8 cellular contexts compared by ENCODE assay signal in the genomic region with DNA sequence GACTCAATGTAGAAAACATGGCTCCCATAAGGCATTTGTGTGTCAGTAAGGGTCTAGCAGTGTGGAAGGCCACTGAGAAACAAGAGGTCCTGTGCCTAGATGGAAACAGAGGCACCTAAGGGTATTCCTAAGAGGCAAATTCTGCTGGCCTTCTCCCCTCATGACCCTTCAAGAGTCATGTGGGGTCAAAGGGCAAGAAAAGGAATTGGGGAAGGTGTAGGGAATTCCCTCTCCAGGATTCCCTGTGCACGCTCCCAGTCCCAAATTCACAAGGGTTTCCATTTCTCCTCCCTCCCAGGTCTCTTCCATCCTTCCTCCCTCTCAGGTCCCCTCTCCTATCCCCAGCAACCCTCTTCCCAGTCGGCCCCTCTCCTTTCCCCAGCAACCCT. TPM values are rescaled to one million over a fixed set of nuclear protein-coding genes. Genes with fewer than 3 reads are reported as not detected.
DNase-seq lines count a peak whose midpoint lies in the region; ATAC-seq, FAIRE-seq and TF ChIP-seq lines count a peak whose summit lies in the region.

No MANE protein-coding gene starts in this region.

- TF ChIP-seq CTCF in ascending aorta (IDR thresholded peaks at IDR 0.05) (no peak), HepG2 (CRISPR knock-in tag; IDR thresholded peaks at IDR 0.05) (no peak), thoracic aorta (IDR thresholded peaks at IDR 0.05) (no peak)

- no peak for DNase-seq in activated CD4-positive, alpha-beta T cell treated with anti-CD3 and anti-CD28 coated beads, Interleukin-2, amount 10 ng/mL, durations not matched to agents 24 days and 14 days
- DNase-seq in activated CD4-positive, alpha-beta T cell treated with anti-CD3 and anti-CD28 coated beads for 4 hours: no peak
- no peak for DNase-seq in ascending aorta (ENCODE audit: low spot score in 2 of 2)
- no peak for DNase-seq in HepG2 (ENCODE audit: low spot score)
- DNase-seq in thoracic aorta (ENCODE audit: low spot score): no peak
- DNase-seq in occipital lobe (lab: John Stamatoyannopoulos, UW): no peak

- intact Hi-C loops in activated CD4-positive, alpha-beta T cell treated with anti-CD3 and anti-CD28 coated beads, Interleukin-2, amount 10 ng/mL, durations not matched to agents 24 days and 14 days (cut with micrococcal nuclease): loop anchor here (5.0 to 10.0 kb wide), 5 partner anchors 218 to 1239 kb away; partner anchors contain the start of genes BRD2, CUTA, HSD17B8 and NELFE
- intact Hi-C loops in ascending aorta (cut with DNase I) (loop anchor here (5.0 to 10.0 kb wide), 4 partner anchors 201 to 1242 kb away; partner anchors contain the start of genes BRD2, C6orf47, CSNK2B and CUTA), HepG2 (cut with micrococcal nuclease; ENCODE audit: unreplicated experiment) (loop anchor here (5.0 kb wide), 1 partner anchor 1092 kb away; no protein-coding TSS in a partner anchor)

- TSS peak; percentile 53 for BruUV-seq in HepG2 (replicated peaks; lab: Mats Ljungman, UMichigan)

- H2AFZ ChIP-seq in HepG2 (ENCODE audit: low read length): no peak overlapping the region

- H3K36me3 ChIP-seq in ascending aorta (peaks cover 10 to 16% of the 10 kb centered on the region in 2 donors), HepG2 (replicated peaks in 1 of 2; ENCODE audit: control insufficient read depth in 1 of 2, insufficient read depth in 2 of 2, low read length in 2 of 2) (peaks cover 9 to 19% of the 10 kb centered on the region in 2 experiments; a peak in 4 of 5 replicates), thoracic aorta (peaks cover 11% of the 10 kb centered on the region)

- POLR2A ChIA-PET in HepG2 (lab: Yijun Ruan, JAX): no interaction called here

- H3K27ac ChIP-seq in ascending aorta: peak overlapping the region; percentile 87 to 92
- peak overlapping the region; percentile 55 for H3K27ac ChIP-seq in HepG2 (ENCODE audit: extremely low read length, insufficient read depth, low read length)
- H3K27ac ChIP-seq in thoracic aorta: peak overlapping the region; percentile 82 to 96

- H3K36me3 Mint-ChIP-seq in activated CD4-positive, alpha-beta T cell treated with anti-CD3 and anti-CD28 coated beads, Interleukin-2, amount 10 ng/mL, durations not matched to agents 24 days and 14 days (ENCODE audit: low read depth): peaks cover 19% of the 10 kb centered on the region

- H3K4me3 ChIP-seq in ascending aorta (peak overlapping the region; percentile 73 to 99), HepG2 (replicated peaks in 1 of 3; ENCODE audit: insufficient read depth in 1 of 3, low read depth in 2 of 3, low read length in 3 of 3) (peak overlapping the region; percentile 96 to 98 (median 98)), thoracic aorta (peak overlapping the region; percentile 98)

- H3K9me3 Mint-ChIP-seq in activated CD4-positive, alpha-beta T cell treated with anti-CD3 and anti-CD28 coated beads, Interleukin-2, amount 10 ng/mL, durations not matched to agents 24 days and 14 days: no peaks in the 10 kb centered on the region

- H3K9me3 ChIP-seq in ascending aorta (no peaks in the 10 kb centered on the region), HepG2 (ENCODE audit: low read length) (no peaks in the 10 kb centered on the region), thoracic aorta (no peaks in the 10 kb centered on the region)

- H3K79me2 ChIP-seq in HepG2 (ENCODE audit: insufficient read depth, low read length): peaks cover 53% of the 10 kb centered on the region

- peak overlapping the region; percentile 88 for H3K4me2 ChIP-seq in HepG2 (ENCODE audit: low read depth, low read length)

- peak overlapping the region; percentile 86 for H3K4me3 Mint-ChIP-seq in activated CD4-positive, alpha-beta T cell treated with anti-CD3 and anti-CD28 coated beads, Interleukin-2, amount 10 ng/mL, durations not matched to agents 24 days and 14 days

- TF ChIP-seq EP300 in HepG2 (IDR thresholded peaks at IDR 0.05; ENCODE audit: low read depth in 2 of 2, low read length in 2 of 2): no peak
- no peak for TF ChIP-seq EP300 in HepG2 (CRISPR knock-in tag; IDR thresholded peaks at IDR 0.05; ENCODE audit: borderline replicate concordance)

- no peak for FAIRE-seq in HepG2 (lab: Jason Lieb, UNC)

- CTCF ChIA-PET in HepG2 (lab: Yijun Ruan, JAX; ENCODE audit: low intra/inter-chr PET ratio, low total read pairs): no interaction called here

- TF ChIP-seq POLR2A in HepG2 (IDR thresholded peaks at IDR 0.05; ENCODE audit: insufficient read depth in 1 of 2, low read depth in 2 of 2, low read length in 2 of 2): 0 out of 4 replicates have a peak, but pooled peaks of 1 of the 2 experiments have one; percentile 5

- H3K4me1 ChIP-seq in ascending aorta: peaks cover 9 to 27% of the 10 kb centered on the region in 2 donors
- H3K4me1 ChIP-seq in HepG2 (ENCODE audit: insufficient read depth, low read length): peaks cover 60% of the 10 kb centered on the region
- peaks cover 22 to 39% of the 10 kb centered on the region in 2 donors for H3K4me1 ChIP-seq in thoracic aorta (ENCODE audit: control insufficient read depth in 1 of 2, low read depth in 2 of 2)

- H3K4me1 Mint-ChIP-seq in activated CD4-positive, alpha-beta T cell treated with anti-CD3 and anti-CD28 coated beads, Interleukin-2, amount 10 ng/mL, durations not matched to agents 24 days and 14 days: peaks cover 55% of the 10 kb centered on the region

- no peaks in the 10 kb centered on the region for H3K27me3 Mint-ChIP-seq in activated CD4-positive, alpha-beta T cell treated with anti-CD3 and anti-CD28 coated beads, Interleukin-2, amount 10 ng/mL, durations not matched to agents 24 days and 14 days

- H3K27me3 ChIP-seq in ascending aorta (no peaks in the 10 kb centered on the region), HepG2 (ENCODE audit: control insufficient read depth in 1 of 2, insufficient read depth in 2 of 2, low read length in 2 of 2) (no peaks in the 10 kb centered on the region; a peak in 1 of 5 replicates), thoracic aorta (replicated peaks; ENCODE audit: insufficient read depth) (no peaks in the 10 kb centered on the region)

- in situ Hi-C loops in HepG2 (cut with HindIII; ENCODE audit: extremely low pct_ligation_motif_present, low pct_unique_long_range_greater_than_20kb): no loop called here

- no peak for TF ChIP-seq RAD21 in HepG2 (CRISPR knock-in tag; IDR thresholded peaks at IDR 0.05)

- H4K20me1 ChIP-seq in HepG2 (ENCODE audit: insufficient read depth, low read length): no peaks in the 10 kb centered on the region

- H3K9ac ChIP-seq in HepG2 (ENCODE audit: insufficient read depth, low read depth, low read length): peak overlapping the region; percentile 92

- ATAC-seq in HepG2 (no peak), thoracic aorta (ENCODE audit: insufficient number of reproducible peaks, low FRiP score, low read depth) (no peak), HG03460 (IDR thresholded peaks at IDR 0.05; ENCODE audit: unreplicated experiment) (no peak), HG02623 (IDR thresholded peaks at IDR 0.05; ENCODE audit: unreplicated experiment) (no peak)

- 5% methylated on average over 2 of the region's 2 CpGs for WGBS in HepG2 (ENCODE audit: low lambda C conversion rate)

- H3K27ac Mint-ChIP-seq in activated CD4-positive, alpha-beta T cell treated with anti-CD3 and anti-CD28 coated beads, Interleukin-2, amount 10 ng/mL, durations not matched to agents 24 days and 14 days: peak overlapping the region; percentile 95

RNA-seq across cellular contexts. Expression of gene AGPAT1, which starts 0.6 kb away (rescaled TPM):
- 31.4 and 32.6 TPM in 2 replicates for total RNA-seq in activated CD4-positive, alpha-beta T cell treated with anti-CD3 and anti-CD28 coated beads, Interleukin-2, amount 10 ng/mL, durations not matched to agents 24 days and 14 days
- 136 TPM for total RNA-seq in ascending aorta
- 40.4 and 51.3 TPM in 2 replicates for total RNA-seq in HepG2 (2016; rRNA removed; fragmentation: Illumina TruSeq; extraction: Trizol)
- 81.2 and 93.6 TPM in 2 replicates for total RNA-seq in HepG2 (2016; cell fraction: cytosol; rRNA removed; fragmentation: Illumina TruSeq; extraction: Trizol; ENCODE audit: low read depth)
- 33.4 and 51.4 TPM in 2 replicates for total RNA-seq in HepG2 (2016; cell fraction: insoluble cytoplasmic fraction; rRNA removed; fragmentation: Illumina TruSeq; extraction: Trizol)
- 155 and 171 TPM in 2 replicates for total RNA-seq in HepG2 (2016; cell fraction: membrane; rRNA removed; fragmentation: Illumina TruSeq; extraction: Trizol)
- total RNA-seq in HepG2 (2016; cell fraction: nucleus; rRNA removed; fragmentation: Illumina TruSeq; extraction: Trizol): 32.0 and 35.9 TPM in 2 replicates
- polyA plus RNA-seq in HepG2 (2011; rRNA removed): 139 and 164 TPM in 2 replicates
- 172 and 177 TPM in 2 replicates for polyA plus RNA-seq in HepG2 (2011; cell fraction: cytosol; rRNA removed)
- polyA plus RNA-seq in HepG2 (2011; cell fraction: nucleus; rRNA removed): 110 and 131 TPM in 2 replicates
- polyA plus RNA-seq in HepG2 (2012): 90.8 and 93.8 TPM in 2 replicates
- polyA plus RNA-seq in HepG2 (2016; cell fraction: cytosol; fragmentation: Illumina TruSeq; extraction: Trizol; ENCODE audit: low read depth): 243 and 265 TPM in 2 replicates
- 72.4 and 91.5 TPM in 2 replicates for polyA plus RNA-seq in HepG2 (2016; cell fraction: insoluble cytoplasmic fraction; fragmentation: Illumina TruSeq; extraction: Trizol; ENCODE audit: low read depth)
- polyA plus RNA-seq in HepG2 (2016; cell fraction: membrane; fragmentation: Illumina TruSeq; extraction: Trizol; ENCODE audit: low read depth): 343 and 366 TPM in 2 replicates
- 92.4 and 99.1 TPM in 2 replicates for polyA plus RNA-seq in HepG2 (2016; cell fraction: nucleus; fragmentation: Illumina TruSeq; extraction: Trizol; ENCODE audit: insufficient read depth, low read depth)
- polyA minus RNA-seq in HepG2 (2011; rRNA and poly(A)+ RNA removed; ENCODE audit: low replicate concordance): 171 and 334 TPM in 2 replicates
- 80.3 and 91.5 TPM in 2 replicates for polyA minus RNA-seq in HepG2 (2011; cell fraction: cytosol; rRNA and poly(A)+ RNA removed)
- 25.5 and 38.5 TPM in 2 replicates for polyA minus RNA-seq in HepG2 (2011; cell fraction: nucleus; rRNA and poly(A)+ RNA removed)
- 10 to 100 TPM; 43.0 to 53.1 TPM for total RNA-seq in thoracic aorta
- total RNA-seq in occipital lobe: 13.6 TPM

RNA-seq across cellular contexts. Expression of gene RNF5, which starts 2.9 kb away (rescaled TPM):
- 59.9 and 62.6 TPM in 2 replicates for total RNA-seq in activated CD4-positive, alpha-beta T cell treated with anti-CD3 and anti-CD28 coated beads, Interleukin-2, amount 10 ng/mL, durations not matched to agents 24 days and 14 days
- total RNA-seq in ascending aorta: 73.0 TPM
- total RNA-seq in HepG2 (2016; rRNA removed; fragmentation: Illumina TruSeq; extraction: Trizol): 98.0 and 107 TPM in 2 replicates
- total RNA-seq in HepG2 (2016; cell fraction: cytosol; rRNA removed; fragmentation: Illumina TruSeq; extraction: Trizol; ENCODE audit: low read depth): 51.1 and 51.5 TPM in 2 replicates
- 100 and 113 TPM in 2 replicates for total RNA-seq in HepG2 (2016; cell fraction: insoluble cytoplasmic fraction; rRNA removed; fragmentation: Illumina TruSeq; extraction: Trizol)
- 81.3 and 84.1 TPM in 2 replicates for total RNA-seq in HepG2 (2016; cell fraction: membrane; rRNA removed; fragmentation: Illumina TruSeq; extraction: Trizol)
- total RNA-seq in HepG2 (2016; cell fraction: nucleus; rRNA removed; fragmentation: Illumina TruSeq; extraction: Trizol): 38.9 and 40.1 TPM in 2 replicates
- polyA plus RNA-seq in HepG2 (2011; rRNA removed): 117 and 131 TPM in 2 replicates
- 180 and 181 TPM in 2 replicates for polyA plus RNA-seq in HepG2 (2011; cell fraction: cytosol; rRNA removed)
- 49.7 and 51.1 TPM in 2 replicates for polyA plus RNA-seq in HepG2 (2011; cell fraction: nucleus; rRNA removed)
- 124 and 133 TPM in 2 replicates for polyA plus RNA-seq in HepG2 (2012)
- 72.5 TPM in 2 replicates for polyA plus RNA-seq in HepG2 (2016; cell fraction: cytosol; fragmentation: Illumina TruSeq; extraction: Trizol; ENCODE audit: low read depth)
- polyA plus RNA-seq in HepG2 (2016; cell fraction: insoluble cytoplasmic fraction; fragmentation: Illumina TruSeq; extraction: Trizol; ENCODE audit: low read depth): 150 and 151 TPM in 2 replicates
- polyA plus RNA-seq in HepG2 (2016; cell fraction: membrane; fragmentation: Illumina TruSeq; extraction: Trizol; ENCODE audit: low read depth): 109 and 112 TPM in 2 replicates
- 75.3 and 76.6 TPM in 2 replicates for polyA plus RNA-seq in HepG2 (2016; cell fraction: nucleus; fragmentation: Illumina TruSeq; extraction: Trizol; ENCODE audit: insufficient read depth, low read depth)
- polyA minus RNA-seq in HepG2 (2011; rRNA and poly(A)+ RNA removed; ENCODE audit: low replicate concordance): 64.0 and 99.2 TPM in 2 replicates
- 36.3 and 44.2 TPM in 2 replicates for polyA minus RNA-seq in HepG2 (2011; cell fraction: cytosol; rRNA and poly(A)+ RNA removed)
- 16.9 and 18.9 TPM in 2 replicates for polyA minus RNA-seq in HepG2 (2011; cell fraction: nucleus; rRNA and poly(A)+ RNA removed)
- 10 to 100 TPM; 63.5 to 68.4 TPM for total RNA-seq in thoracic aorta
- total RNA-seq in occipital lobe: 71.7 TPM

RNA-seq across cellular contexts. Expression of gene AGER, which starts 8.7 kb away (rescaled TPM):
- 20.7 and 24.1 TPM in 2 replicates for total RNA-seq in activated CD4-positive, alpha-beta T cell treated with anti-CD3 and anti-CD28 coated beads, Interleukin-2, amount 10 ng/mL, durations not matched to agents 24 days and 14 days
- total RNA-seq in ascending aorta: 6.1 TPM
- total RNA-seq in HepG2 (2016; rRNA removed; fragmentation: Illumina TruSeq; extraction: Trizol): 0.41 and 1.9 TPM in 2 replicates
- 2.6 and 2.7 TPM in 2 replicates for total RNA-seq in HepG2 (2016; cell fraction: cytosol; rRNA removed; fragmentation: Illumina TruSeq; extraction: Trizol; ENCODE audit: low read depth)
- total RNA-seq in HepG2 (2016; cell fraction: insoluble cytoplasmic fraction; rRNA removed; fragmentation: Illumina TruSeq; extraction: Trizol): 0.62 and 1.6 TPM in 2 replicates
- total RNA-seq in HepG2 (2016; cell fraction: membrane; rRNA removed; fragmentation: Illumina TruSeq; extraction: Trizol): 1.0 and 1.2 TPM in 2 replicates
- 2.8 and 4.0 TPM in 2 replicates for total RNA-seq in HepG2 (2016; cell fraction: nucleus; rRNA removed; fragmentation: Illumina TruSeq; extraction: Trizol)
- 5.1 and 5.7 TPM in 2 replicates for polyA plus RNA-seq in HepG2 (2011; rRNA removed)
- 0.83 and 1.4 TPM in 2 replicates for polyA plus RNA-seq in HepG2 (2011; cell fraction: cytosol; rRNA removed)
- polyA plus RNA-seq in HepG2 (2011; cell fraction: nucleus; rRNA removed): 50.1 and 67.3 TPM in 2 replicates
- 8.4 and 12.5 TPM in 2 replicates for polyA plus RNA-seq in HepG2 (2012)
- 1.2 and 1.8 TPM in 2 replicates for polyA plus RNA-seq in HepG2 (2016; cell fraction: cytosol; fragmentation: Illumina TruSeq; extraction: Trizol; ENCODE audit: low read depth)
- polyA plus RNA-seq in HepG2 (2016; cell fraction: insoluble cytoplasmic fraction; fragmentation: Illumina TruSeq; extraction: Trizol; ENCODE audit: low read depth): 0.76 and 1.1 TPM in 2 replicates
- 1.5 and 1.9 TPM in 2 replicates for polyA plus RNA-seq in HepG2 (2016; cell fraction: membrane; fragmentation: Illumina TruSeq; extraction: Trizol; ENCODE audit: low read depth)
- 22.5 and 29.9 TPM in 2 replicates for polyA plus RNA-seq in HepG2 (2016; cell fraction: nucleus; fragmentation: Illumina TruSeq; extraction: Trizol; ENCODE audit: insufficient read depth, low read depth)
- 1.0 and 1.1 TPM in 2 replicates for polyA minus RNA-seq in HepG2 (2011; rRNA and poly(A)+ RNA removed; ENCODE audit: low replicate concordance)
- polyA minus RNA-seq in HepG2 (2011; cell fraction: cytosol; rRNA and poly(A)+ RNA removed): not detected in 2 replicates
- polyA minus RNA-seq in HepG2 (2011; cell fraction: nucleus; rRNA and poly(A)+ RNA removed): 5.3 and 9.2 TPM in 2 replicates
- total RNA-seq in thoracic aorta: 1 to 10 TPM; 1.8 to 3.8 TPM
- 0.78 TPM for total RNA-seq in occipital lobe

RNA-seq across cellular contexts. Expression of gene EGFL8, which starts 10.9 kb away (rescaled TPM):
- 8.6 and 9.7 TPM in 2 replicates for total RNA-seq in activated CD4-positive, alpha-beta T cell treated with anti-CD3 and anti-CD28 coated beads, Interleukin-2, amount 10 ng/mL, durations not matched to agents 24 days and 14 days
- total RNA-seq in ascending aorta (9.4 TPM), HepG2 (2016; rRNA removed; fragmentation: Illumina TruSeq; extraction: Trizol) (3.1 and 11.5 TPM in 2 replicates), thoracic aorta (10 to 100 TPM; 13.8 to 16.2 TPM), occipital lobe (7.5 TPM)
- 10.1 and 11.4 TPM in 2 replicates for total RNA-seq in HepG2 (2016; cell fraction: cytosol; rRNA removed; fragmentation: Illumina TruSeq; extraction: Trizol; ENCODE audit: low read depth)
- 2.7 and 10.8 TPM in 2 replicates for total RNA-seq in HepG2 (2016; cell fraction: insoluble cytoplasmic fraction; rRNA removed; fragmentation: Illumina TruSeq; extraction: Trizol)
- total RNA-seq in HepG2 (2016; cell fraction: membrane; rRNA removed; fragmentation: Illumina TruSeq; extraction: Trizol): 8.3 and 8.6 TPM in 2 replicates
- 10.1 and 19.2 TPM in 2 replicates for total RNA-seq in HepG2 (2016; cell fraction: nucleus; rRNA removed; fragmentation: Illumina TruSeq; extraction: Trizol)
- polyA plus RNA-seq in HepG2 (2011; rRNA removed): 10.0 and 11.5 TPM in 2 replicates
- 2.6 and 4.0 TPM in 2 replicates for polyA plus RNA-seq in HepG2 (2011; cell fraction: cytosol; rRNA removed)
- polyA plus RNA-seq in HepG2 (2011; cell fraction: nucleus; rRNA removed): 57.8 and 67.9 TPM in 2 replicates
- polyA plus RNA-seq in HepG2 (2012): 6.6 and 13.6 TPM in 2 replicates
- 13.9 and 14.0 TPM in 2 replicates for polyA plus RNA-seq in HepG2 (2016; cell fraction: cytosol; fragmentation: Illumina TruSeq; extraction: Trizol; ENCODE audit: low read depth)
- 3.1 and 5.1 TPM in 2 replicates for polyA plus RNA-seq in HepG2 (2016; cell fraction: insoluble cytoplasmic fraction; fragmentation: Illumina TruSeq; extraction: Trizol; ENCODE audit: low read depth)
- polyA plus RNA-seq in HepG2 (2016; cell fraction: membrane; fragmentation: Illumina TruSeq; extraction: Trizol; ENCODE audit: low read depth): 9.9 and 10.7 TPM in 2 replicates
- polyA plus RNA-seq in HepG2 (2016; cell fraction: nucleus; fragmentation: Illumina TruSeq; extraction: Trizol; ENCODE audit: insufficient read depth, low read depth): 58.3 and 58.6 TPM in 2 replicates
- 1.8 and 2.1 TPM in 2 replicates for polyA minus RNA-seq in HepG2 (2011; rRNA and poly(A)+ RNA removed; ENCODE audit: low replicate concordance)
- 0.30 and 0.88 TPM in 2 replicates for polyA minus RNA-seq in HepG2 (2011; cell fraction: cytosol; rRNA and poly(A)+ RNA removed)
- 6.0 and 7.3 TPM in 2 replicates for polyA minus RNA-seq in HepG2 (2011; cell fraction: nucleus; rRNA and poly(A)+ RNA removed)

RNA-seq across cellular contexts. Expression of gene PBX2, which starts 14.7 kb away (rescaled TPM):
- total RNA-seq in activated CD4-positive, alpha-beta T cell treated with anti-CD3 and anti-CD28 coated beads, Interleukin-2, amount 10 ng/mL, durations not matched to agents 24 days and 14 days: 88.1 and 92.7 TPM in 2 replicates
- total RNA-seq in ascending aorta (18.1 TPM), HepG2 (2016; rRNA removed; fragmentation: Illumina TruSeq; extraction: Trizol) (42.3 and 45.2 TPM in 2 replicates), thoracic aorta (10 to 100 TPM; 35.7 to 59.4 TPM), occipital lobe (18.1 TPM)
- total RNA-seq in HepG2 (2016; cell fraction: cytosol; rRNA removed; fragmentation: Illumina TruSeq; extraction: Trizol; ENCODE audit: low read depth): 12.1 and 13.1 TPM in 2 replicates
- total RNA-seq in HepG2 (2016; cell fraction: insoluble cytoplasmic fraction; rRNA removed; fragmentation: Illumina TruSeq; extraction: Trizol): 42.9 and 44.9 TPM in 2 replicates
- total RNA-seq in HepG2 (2016; cell fraction: membrane; rRNA removed; fragmentation: Illumina TruSeq; extraction: Trizol): 41.6 and 42.9 TPM in 2 replicates
- 25.7 and 31.6 TPM in 2 replicates for total RNA-seq in HepG2 (2016; cell fraction: nucleus; rRNA removed; fragmentation: Illumina TruSeq; extraction: Trizol)
- polyA plus RNA-seq in HepG2 (2011; rRNA removed): 77.8 and 102 TPM in 2 replicates
- polyA plus RNA-seq in HepG2 (2011; cell fraction: cytosol; rRNA removed): 64.6 and 73.5 TPM in 2 replicates
- 182 TPM in 2 replicates for polyA plus RNA-seq in HepG2 (2011; cell fraction: nucleus; rRNA removed)
- 59.3 and 64.5 TPM in 2 replicates for polyA plus RNA-seq in HepG2 (2012)
- polyA plus RNA-seq in HepG2 (2016; cell fraction: cytosol; fragmentation: Illumina TruSeq; extraction: Trizol; ENCODE audit: low read depth): 13.4 and 14.0 TPM in 2 replicates
- polyA plus RNA-seq in HepG2 (2016; cell fraction: insoluble cytoplasmic fraction; fragmentation: Illumina TruSeq; extraction: Trizol; ENCODE audit: low read depth): 65.7 and 70.8 TPM in 2 replicates
- 43.5 and 44.8 TPM in 2 replicates for polyA plus RNA-seq in HepG2 (2016; cell fraction: membrane; fragmentation: Illumina TruSeq; extraction: Trizol; ENCODE audit: low read depth)
- 91.8 and 101 TPM in 2 replicates for polyA plus RNA-seq in HepG2 (2016; cell fraction: nucleus; fragmentation: Illumina TruSeq; extraction: Trizol; ENCODE audit: insufficient read depth, low read depth)
- 42.4 and 74.2 TPM in 2 replicates for polyA minus RNA-seq in HepG2 (2011; rRNA and poly(A)+ RNA removed; ENCODE audit: low replicate concordance)
- polyA minus RNA-seq in HepG2 (2011; cell fraction: cytosol; rRNA and poly(A)+ RNA removed): 34.8 and 36.8 TPM in 2 replicates
- 46.7 and 47.1 TPM in 2 replicates for polyA minus RNA-seq in HepG2 (2011; cell fraction: nucleus; rRNA and poly(A)+ RNA removed)
